17 cellular contexts compared by ENCODE assay signal in genomic region chr19:30790048-30790680, GRCh38.
"Had no signal": no experiment of that assay in that cellular context is flagged by ENCODE, and none has a peak within 500 bp of the region (broad histone marks: within the 10 kb centered on the region; RNA-seq: fewer than 3 reads in every experiment).

No MANE protein-coding gene starts in this region.

- ATAC-seq: activated CD4-positive, alpha-beta T cell treated with anti-CD3 and anti-CD28 coated beads for 36 hours; gastrocnemius medialis; left lung; WTC11 had no signal

- H3K36me3 ChIP-seq: ascending aorta, gastrocnemius medialis, left lung had no signal

- H3K4me3 ChIP-seq: ascending aorta, coronary artery, gastrocnemius medialis, left lung had no signal

- H3K9me3 ChIP-seq: ascending aorta, gastrocnemius medialis, left lung had no signal

- H3K27me3 ChIP-seq: ascending aorta, left lung had no signal

- H3K4me1 ChIP-seq: ascending aorta, gastrocnemius medialis, left lung had no signal

- DNase-seq: activated CD4-positive, alpha-beta memory T cell treated with anti-CD3 and anti-CD28 coated beads, Interleukin-2, amount 10 ng/mL, durations not matched to agents 7 days and 5 days; activated CD4-positive, alpha-beta T cell treated with anti-CD3 and anti-CD28 coated beads for 36 hours; activated effector memory CD4-positive, alpha-beta T cell treated with anti-CD3 and anti-CD28 coated beads, Interleukin-2, amount 50 U/mL, for 16 hours; activated naive CD4-positive, alpha-beta T cell treated with anti-CD3 and anti-CD28 coated beads, Interleukin-2, amount 50 U/mL, for 16 hours; activated T-cell treated with anti-CD3 and anti-CD28 coated beads, Interleukin-2, amount 50 U/mL, for 48 hours; gastrocnemius medialis; left lung; mammary epithelial cell; midbrain; stimulated activated CD4-positive, alpha-beta T cell treated with anti-CD3 and anti-CD28 coated beads, Interleukin-12 subunit alpha, Interleukin-12 subunit beta, amount 100 ng/mL, for 4 hours; stimulated activated CD4-positive, alpha-beta T cell treated with anti-CD3 and anti-CD28 coated beads, Interleukin-1b, Interleukin-23, amount 100 ng/mL, for 48 hours; stimulated activated CD8-positive, alpha-beta memory T cell treated with anti-CD3 and anti-CD28 coated beads, Interleukin-4, amount 100 ng/mL, for 48 hours; stimulated activated naive CD4-positive, alpha-beta T cell; T-helper 2 cell had no signal
